1 cellular context compared by ENCODE assay signal in the genomic region with DNA sequence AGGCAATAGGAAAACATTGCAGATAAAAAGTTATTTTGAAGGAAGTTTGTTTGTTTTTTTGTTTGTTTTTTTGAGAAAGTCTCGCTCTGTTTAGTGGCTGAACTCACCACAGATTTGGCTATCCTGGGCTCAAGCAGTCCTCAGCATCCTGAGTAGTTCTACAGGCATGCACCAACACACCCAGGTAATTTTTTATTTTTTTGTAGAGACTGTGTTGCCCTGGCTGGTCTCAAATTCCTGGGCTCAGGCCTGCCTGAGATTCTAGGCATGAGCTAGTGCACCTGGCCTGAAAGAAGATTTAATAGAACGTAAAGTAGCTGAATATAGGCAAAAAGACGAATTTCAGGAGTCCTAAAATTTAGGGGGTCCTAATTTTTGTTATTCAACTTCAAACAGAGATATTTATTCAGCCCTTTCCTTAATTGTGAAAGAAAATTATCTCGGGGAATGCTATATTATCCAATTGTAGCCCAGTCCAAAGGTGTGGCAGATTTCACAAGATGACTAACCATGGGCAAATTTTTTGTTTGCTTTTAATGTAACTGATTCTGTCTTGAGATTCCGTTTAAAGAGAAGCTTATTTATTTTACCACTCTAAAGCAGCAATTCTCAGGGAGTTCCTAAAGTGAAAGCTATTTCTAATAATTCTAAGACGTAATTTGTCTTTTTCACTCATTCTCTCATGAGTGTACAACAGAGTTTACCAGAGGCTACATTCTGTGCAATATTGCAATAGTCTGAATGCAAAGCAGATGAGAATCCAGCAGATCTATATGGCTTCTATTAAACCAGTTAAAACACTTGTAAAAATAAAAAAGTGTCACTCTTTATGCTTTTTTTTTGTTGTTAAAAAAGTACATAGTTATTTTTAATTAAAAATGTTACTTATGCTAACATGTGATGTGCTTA.
TF ChIP-seq lines count a peak whose summit lies in the region.

No MANE protein-coding gene starts in this region.

TF ChIP-seq in endothelial cell of umbilical vein, 7 proteins besides CTCF, POLR2A, EP300 and RAD21:
- TF ChIP-seq GATA2 (IDR thresholded peaks at IDR 0.05; ENCODE audit: insufficient read depth, insufficient read length, low read depth, low read length): no peak
